1 cellular context compared by ENCODE assay signal in the genomic region with DNA sequence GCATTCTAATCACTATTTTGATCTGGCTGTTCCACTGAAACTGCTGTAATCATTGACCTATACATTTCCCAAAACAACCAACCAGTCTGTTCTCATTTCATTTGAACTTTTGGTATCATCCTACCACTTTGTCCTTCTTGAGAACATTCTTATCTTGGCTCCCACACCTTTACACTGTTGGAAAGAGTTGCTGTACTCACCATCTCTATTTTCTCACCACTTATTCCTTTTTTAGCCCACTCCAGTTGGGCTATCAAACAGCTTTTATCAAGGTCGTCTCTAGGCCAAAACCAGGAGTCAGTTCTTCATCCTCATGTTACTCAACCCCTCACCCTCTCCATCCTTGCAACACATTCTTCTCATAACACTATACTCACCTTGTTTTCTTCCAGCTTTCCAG.
TF ChIP-seq lines count a peak whose summit lies in the region.

No MANE protein-coding gene starts in this region.

TF ChIP-seq in K562, 482 proteins besides CTCF, POLR2A, EP300 and RAD21 (continued from another document and continues in another):
- TF ChIP-seq, protein P1, sequence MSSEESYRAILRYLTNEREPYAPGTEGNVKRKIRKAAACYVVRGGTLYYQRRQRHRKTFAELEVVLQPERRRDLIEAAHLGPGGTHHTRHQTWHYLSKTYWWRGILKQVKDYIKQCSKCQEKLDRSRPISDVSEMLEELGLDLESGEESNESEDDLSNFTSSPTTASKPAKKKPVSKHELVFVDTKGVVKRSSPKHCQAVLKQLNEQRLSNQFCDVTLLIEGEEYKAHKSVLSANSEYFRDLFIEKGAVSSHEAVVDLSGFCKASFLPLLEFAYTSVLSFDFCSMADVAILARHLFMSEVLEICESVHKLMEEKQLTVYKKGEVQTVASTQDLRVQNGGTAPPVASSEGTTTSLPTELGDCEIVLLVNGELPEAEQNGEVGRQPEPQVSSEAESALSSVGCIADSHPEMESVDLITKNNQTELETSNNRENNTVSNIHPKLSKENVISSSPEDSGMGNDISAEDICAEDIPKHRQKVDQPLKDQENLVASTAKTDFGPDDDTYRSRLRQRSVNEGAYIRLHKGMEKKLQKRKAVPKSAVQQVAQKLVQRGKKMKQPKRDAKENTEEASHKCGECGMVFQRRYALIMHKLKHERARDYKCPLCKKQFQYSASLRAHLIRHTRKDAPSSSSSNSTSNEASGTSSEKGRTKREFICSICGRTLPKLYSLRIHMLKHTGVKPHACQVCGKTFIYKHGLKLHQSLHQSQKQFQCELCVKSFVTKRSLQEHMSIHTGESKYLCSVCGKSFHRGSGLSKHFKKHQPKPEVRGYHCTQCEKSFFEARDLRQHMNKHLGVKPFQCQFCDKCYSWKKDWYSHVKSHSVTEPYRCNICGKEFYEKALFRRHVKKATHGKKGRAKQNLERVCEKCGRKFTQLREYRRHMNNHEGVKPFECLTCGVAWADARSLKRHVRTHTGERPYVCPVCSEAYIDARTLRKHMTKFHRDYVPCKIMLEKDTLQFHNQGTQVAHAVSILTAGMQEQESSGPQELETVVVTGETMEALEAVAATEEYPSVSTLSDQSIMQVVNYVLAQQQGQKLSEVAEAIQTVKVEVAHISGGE (CRISPR knock-in tag; IDR thresholded peaks at IDR 0.05): 0 out of 6 replicates have a peak, but pooled peaks of 1 of the 3 experiments have one; percentile 34
- TF ChIP-seq FOXK1 (CRISPR knock-in tag; IDR thresholded peaks at IDR 0.05; ENCODE audit: borderline replicate concordance) (no peak), ILK (tag; IDR thresholded peaks at IDR 0.05; ENCODE audit: borderline replicate concordance, low read depth) (no peak), ZC3H11A (IDR thresholded peaks at IDR 0.05; ENCODE audit: low read depth, low read length) (no peak), HDAC2 (IDR thresholded peaks at IDR 0.05) (no peak), PCBP2 (IDR thresholded peaks at IDR 0.05; ENCODE audit: low read depth, low read length, poor library complexity, severe bottlenecking) (no peak), POLR2AphosphoS5 (IDR thresholded peaks at IDR 0.05; ENCODE audit: control insufficient read depth, insufficient read depth, low read depth, low read length) (0 out of 2 replicates have a peak, but pooled peaks have one; percentile 20), FOXA1 (IDR thresholded peaks at IDR 0.05; ENCODE audit: borderline replicate concordance) (no peak), ELF1 (tag; IDR thresholded peaks at IDR 0.05) (no peak), BCL6 (CRISPR knock-in tag; IDR thresholded peaks at IDR 0.05) (no peak), FOS (IDR thresholded peaks at IDR 0.05; ENCODE audit: extremely low read depth, insufficient read length) (no peak), MTA1 (IDR thresholded peaks at IDR 0.05; ENCODE audit: borderline replicate concordance) (no peak), HOXB6 (CRISPR knock-in tag; IDR thresholded peaks at IDR 0.05; ENCODE audit: borderline replicate concordance) (no peak), ETV6 (IDR thresholded peaks at IDR 0.05; ENCODE audit: borderline replicate concordance in 1 of 2, low read depth in 2 of 2, low read length in 1 of 2) (no peak), ETV6 (CRISPR knock-in tag; IDR thresholded peaks at IDR 0.05; ENCODE audit: borderline replicate concordance) (no peak), TBL1XR1 (IDR thresholded peaks at IDR 0.05; ENCODE audit: low read length in 2 of 2) (0 out of 4 replicates have a peak, but pooled peaks of 1 of the 2 experiments have one; percentile 23), RBBP5 (IDR thresholded peaks at IDR 0.05; ENCODE audit: borderline replicate concordance, insufficient read depth, low read length, poor library complexity, severe bottlenecking) (no peak), POLR2H (tag; IDR thresholded peaks at IDR 0.05; ENCODE audit: low read depth) (no peak), CREM (IDR thresholded peaks at IDR 0.05; ENCODE audit: low read depth) (0 out of 2 replicates have a peak, but pooled peaks have one; percentile 11), ZNF408 (CRISPR knock-in tag; IDR thresholded peaks at IDR 0.05; ENCODE audit: low read depth) (no peak), GATA2 (CRISPR knock-in tag; IDR thresholded peaks at IDR 0.05) (peak; percentile 32; the same call in 1 of the 2 replicates), ZNF584 (CRISPR knock-in tag; IDR thresholded peaks at IDR 0.05; ENCODE audit: low read depth) (no peak), TARDBP (IDR thresholded peaks at IDR 0.05) (no peak), EHMT2 (IDR thresholded peaks at IDR 0.05) (peak; percentile 95), CBFA2T2 (conservative IDR thresholded peaks at IDR 0.05) (peak; percentile 79), TAF7 (tag; IDR thresholded peaks at IDR 0.05) (no peak), ZEB2 (IDR thresholded peaks at IDR 0.05) (0 out of 2 replicates have a peak, but pooled peaks have one; percentile 28), ZKSCAN8 (CRISPR knock-in tag; IDR thresholded peaks at IDR 0.05) (no peak), MTA2 (IDR thresholded peaks at IDR 0.05; ENCODE audit: low read depth) (peak; percentile 67)
- TF ChIP-seq, protein P2, sequence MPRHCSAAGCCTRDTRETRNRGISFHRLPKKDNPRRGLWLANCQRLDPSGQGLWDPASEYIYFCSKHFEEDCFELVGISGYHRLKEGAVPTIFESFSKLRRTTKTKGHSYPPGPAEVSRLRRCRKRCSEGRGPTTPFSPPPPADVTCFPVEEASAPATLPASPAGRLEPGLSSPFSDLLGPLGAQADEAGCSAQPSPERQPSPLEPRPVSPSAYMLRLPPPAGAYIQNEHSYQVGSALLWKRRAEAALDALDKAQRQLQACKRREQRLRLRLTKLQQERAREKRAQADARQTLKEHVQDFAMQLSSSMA (CRISPR knock-in tag; IDR thresholded peaks at IDR 0.05): no peak
- TF ChIP-seq, protein P3, sequence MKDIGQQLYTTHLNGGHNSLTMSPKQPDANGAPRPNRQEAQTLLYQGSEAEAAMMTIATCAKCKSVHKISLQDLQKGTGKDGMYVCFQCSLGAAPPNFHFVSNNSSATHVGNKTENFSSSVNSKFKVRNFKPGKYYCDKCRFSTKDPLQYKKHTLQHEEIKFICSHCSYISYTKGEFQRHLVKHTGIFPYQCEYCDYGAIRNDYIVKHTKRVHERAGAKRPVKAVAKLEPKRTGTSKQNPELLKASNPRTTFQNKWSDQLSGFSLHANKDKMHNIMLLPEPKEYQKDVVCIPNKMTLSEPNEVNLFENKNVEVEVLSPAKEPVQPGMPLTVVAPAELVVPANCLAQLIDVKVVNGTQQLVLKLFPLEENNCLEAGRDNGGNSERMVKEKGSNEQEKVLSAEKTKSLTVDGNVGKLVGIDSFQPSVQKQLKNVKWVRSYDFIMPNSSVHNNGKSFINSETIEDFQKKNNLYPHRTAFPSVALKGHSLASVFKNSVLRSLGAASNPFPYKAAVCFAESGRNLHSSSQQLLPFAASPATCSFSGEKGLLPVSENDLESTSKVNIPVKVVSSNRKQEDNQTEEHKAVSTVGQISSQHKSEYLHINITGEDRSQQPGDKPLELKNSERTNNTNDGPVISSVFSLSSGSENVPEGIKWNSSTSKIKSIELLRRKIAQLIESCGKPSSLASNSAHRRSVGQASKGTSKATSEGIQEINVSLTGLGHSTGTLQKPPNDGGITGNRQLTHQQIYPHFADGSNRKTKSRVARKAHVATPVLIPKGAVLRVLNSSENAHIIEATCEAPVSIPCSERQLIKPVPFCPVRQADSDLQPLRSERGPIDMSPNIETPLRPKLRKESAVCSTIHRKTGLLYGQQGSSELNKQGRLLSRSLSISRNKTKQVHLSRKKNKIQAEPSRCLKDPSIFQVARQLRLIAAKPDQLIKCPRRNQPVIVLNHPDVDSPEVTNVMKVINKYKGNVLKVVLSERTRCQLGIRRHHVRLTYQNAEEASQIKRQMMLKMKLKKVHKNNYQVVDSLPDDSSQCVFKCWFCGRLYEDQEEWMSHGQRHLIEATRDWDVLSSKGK (CRISPR knock-in tag; IDR thresholded peaks at IDR 0.05): no peak
- TF ChIP-seq, protein P4, sequence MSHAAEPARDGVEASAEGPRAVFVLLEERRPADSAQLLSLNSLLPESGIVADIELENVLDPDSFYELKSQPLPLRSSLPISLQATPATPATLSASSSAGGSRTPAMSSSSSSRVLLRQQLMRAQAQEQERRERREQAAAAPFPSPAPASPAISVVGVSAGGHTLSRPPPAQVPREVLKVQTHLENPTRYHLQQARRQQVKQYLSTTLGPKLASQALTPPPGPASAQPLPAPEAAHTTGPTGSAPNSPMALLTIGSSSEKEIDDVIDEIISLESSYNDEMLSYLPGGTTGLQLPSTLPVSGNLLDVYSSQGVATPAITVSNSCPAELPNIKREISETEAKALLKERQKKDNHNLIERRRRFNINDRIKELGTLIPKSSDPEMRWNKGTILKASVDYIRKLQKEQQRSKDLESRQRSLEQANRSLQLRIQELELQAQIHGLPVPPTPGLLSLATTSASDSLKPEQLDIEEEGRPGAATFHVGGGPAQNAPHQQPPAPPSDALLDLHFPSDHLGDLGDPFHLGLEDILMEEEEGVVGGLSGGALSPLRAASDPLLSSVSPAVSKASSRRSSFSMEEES (CRISPR knock-in tag; IDR thresholded peaks at IDR 0.05): no peak
- TF ChIP-seq, protein P5, sequence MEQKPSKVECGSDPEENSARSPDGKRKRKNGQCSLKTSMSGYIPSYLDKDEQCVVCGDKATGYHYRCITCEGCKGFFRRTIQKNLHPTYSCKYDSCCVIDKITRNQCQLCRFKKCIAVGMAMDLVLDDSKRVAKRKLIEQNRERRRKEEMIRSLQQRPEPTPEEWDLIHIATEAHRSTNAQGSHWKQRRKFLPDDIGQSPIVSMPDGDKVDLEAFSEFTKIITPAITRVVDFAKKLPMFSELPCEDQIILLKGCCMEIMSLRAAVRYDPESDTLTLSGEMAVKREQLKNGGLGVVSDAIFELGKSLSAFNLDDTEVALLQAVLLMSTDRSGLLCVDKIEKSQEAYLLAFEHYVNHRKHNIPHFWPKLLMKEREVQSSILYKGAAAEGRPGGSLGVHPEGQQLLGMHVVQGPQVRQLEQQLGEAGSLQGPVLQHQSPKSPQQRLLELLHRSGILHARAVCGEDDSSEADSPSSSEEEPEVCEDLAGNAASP (IDR thresholded peaks at IDR 0.05): no peak
- TF ChIP-seq, protein P6, sequence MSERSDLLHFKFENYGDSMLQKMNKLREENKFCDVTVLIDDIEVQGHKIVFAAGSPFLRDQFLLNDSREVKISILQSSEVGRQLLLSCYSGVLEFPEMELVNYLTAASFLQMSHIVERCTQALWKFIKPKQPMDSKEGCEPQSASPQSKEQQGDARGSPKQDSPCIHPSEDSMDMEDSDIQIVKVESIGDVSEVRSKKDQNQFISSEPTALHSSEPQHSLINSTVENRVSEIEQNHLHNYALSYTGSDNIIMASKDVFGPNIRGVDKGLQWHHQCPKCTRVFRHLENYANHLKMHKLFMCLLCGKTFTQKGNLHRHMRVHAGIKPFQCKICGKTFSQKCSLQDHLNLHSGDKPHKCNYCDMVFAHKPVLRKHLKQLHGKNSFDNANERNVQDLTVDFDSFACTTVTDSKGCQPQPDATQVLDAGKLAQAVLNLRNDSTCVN (CRISPR knock-in tag; IDR thresholded peaks at IDR 0.05): no peak
- TF ChIP-seq, protein P7, sequence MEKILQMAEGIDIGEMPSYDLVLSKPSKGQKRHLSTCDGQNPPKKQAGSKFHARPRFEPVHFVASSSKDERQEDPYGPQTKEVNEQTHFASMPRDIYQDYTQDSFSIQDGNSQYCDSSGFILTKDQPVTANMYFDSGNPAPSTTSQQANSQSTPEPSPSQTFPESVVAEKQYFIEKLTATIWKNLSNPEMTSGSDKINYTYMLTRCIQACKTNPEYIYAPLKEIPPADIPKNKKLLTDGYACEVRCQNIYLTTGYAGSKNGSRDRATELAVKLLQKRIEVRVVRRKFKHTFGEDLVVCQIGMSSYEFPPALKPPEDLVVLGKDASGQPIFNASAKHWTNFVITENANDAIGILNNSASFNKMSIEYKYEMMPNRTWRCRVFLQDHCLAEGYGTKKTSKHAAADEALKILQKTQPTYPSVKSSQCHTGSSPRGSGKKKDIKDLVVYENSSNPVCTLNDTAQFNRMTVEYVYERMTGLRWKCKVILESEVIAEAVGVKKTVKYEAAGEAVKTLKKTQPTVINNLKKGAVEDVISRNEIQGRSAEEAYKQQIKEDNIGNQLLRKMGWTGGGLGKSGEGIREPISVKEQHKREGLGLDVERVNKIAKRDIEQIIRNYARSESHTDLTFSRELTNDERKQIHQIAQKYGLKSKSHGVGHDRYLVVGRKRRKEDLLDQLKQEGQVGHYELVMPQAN (IDR thresholded peaks at IDR 0.05; ENCODE audit: borderline replicate concordance): no peak
- TF ChIP-seq, protein P8, sequence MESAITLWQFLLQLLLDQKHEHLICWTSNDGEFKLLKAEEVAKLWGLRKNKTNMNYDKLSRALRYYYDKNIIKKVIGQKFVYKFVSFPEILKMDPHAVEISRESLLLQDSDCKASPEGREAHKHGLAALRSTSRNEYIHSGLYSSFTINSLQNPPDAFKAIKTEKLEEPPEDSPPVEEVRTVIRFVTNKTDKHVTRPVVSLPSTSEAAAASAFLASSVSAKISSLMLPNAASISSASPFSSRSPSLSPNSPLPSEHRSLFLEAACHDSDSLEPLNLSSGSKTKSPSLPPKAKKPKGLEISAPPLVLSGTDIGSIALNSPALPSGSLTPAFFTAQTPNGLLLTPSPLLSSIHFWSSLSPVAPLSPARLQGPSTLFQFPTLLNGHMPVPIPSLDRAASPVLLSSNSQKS (CRISPR knock-in tag; IDR thresholded peaks at IDR 0.05): no peak
- TF ChIP-seq, protein P9, sequence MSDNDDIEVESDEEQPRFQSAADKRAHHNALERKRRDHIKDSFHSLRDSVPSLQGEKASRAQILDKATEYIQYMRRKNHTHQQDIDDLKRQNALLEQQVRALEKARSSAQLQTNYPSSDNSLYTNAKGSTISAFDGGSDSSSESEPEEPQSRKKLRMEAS (CRISPR knock-in tag; IDR thresholded peaks at IDR 0.05): no peak
- TF ChIP-seq, protein P10, sequence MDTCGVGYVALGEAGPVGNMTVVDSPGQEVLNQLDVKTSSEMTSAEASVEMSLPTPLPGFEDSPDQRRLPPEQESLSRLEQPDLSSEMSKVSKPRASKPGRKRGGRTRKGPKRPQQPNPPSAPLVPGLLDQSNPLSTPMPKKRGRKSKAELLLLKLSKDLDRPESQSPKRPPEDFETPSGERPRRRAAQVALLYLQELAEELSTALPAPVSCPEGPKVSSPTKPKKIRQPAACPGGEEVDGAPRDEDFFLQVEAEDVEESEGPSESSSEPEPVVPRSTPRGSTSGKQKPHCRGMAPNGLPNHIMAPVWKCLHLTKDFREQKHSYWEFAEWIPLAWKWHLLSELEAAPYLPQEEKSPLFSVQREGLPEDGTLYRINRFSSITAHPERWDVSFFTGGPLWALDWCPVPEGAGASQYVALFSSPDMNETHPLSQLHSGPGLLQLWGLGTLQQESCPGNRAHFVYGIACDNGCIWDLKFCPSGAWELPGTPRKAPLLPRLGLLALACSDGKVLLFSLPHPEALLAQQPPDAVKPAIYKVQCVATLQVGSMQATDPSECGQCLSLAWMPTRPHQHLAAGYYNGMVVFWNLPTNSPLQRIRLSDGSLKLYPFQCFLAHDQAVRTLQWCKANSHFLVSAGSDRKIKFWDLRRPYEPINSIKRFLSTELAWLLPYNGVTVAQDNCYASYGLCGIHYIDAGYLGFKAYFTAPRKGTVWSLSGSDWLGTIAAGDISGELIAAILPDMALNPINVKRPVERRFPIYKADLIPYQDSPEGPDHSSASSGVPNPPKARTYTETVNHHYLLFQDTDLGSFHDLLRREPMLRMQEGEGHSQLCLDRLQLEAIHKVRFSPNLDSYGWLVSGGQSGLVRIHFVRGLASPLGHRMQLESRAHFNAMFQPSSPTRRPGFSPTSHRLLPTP (IDR thresholded peaks at IDR 0.05; ENCODE audit: borderline replicate concordance, extremely low read depth, insufficient read length): no peak
- TF ChIP-seq, protein P11, sequence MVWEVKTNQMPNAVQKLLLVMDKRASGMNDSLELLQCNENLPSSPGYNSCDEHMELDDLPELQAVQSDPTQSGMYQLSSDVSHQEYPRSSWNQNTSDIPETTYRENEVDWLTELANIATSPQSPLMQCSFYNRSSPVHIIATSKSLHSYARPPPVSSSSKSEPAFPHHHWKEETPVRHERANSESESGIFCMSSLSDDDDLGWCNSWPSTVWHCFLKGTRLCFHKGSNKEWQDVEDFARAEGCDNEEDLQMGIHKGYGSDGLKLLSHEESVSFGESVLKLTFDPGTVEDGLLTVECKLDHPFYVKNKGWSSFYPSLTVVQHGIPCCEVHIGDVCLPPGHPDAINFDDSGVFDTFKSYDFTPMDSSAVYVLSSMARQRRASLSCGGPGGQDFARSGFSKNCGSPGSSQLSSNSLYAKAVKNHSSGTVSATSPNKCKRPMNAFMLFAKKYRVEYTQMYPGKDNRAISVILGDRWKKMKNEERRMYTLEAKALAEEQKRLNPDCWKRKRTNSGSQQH (CRISPR knock-in tag; IDR thresholded peaks at IDR 0.05): no peak
